1 cellular context compared by ENCODE assay signal in the genomic region with DNA sequence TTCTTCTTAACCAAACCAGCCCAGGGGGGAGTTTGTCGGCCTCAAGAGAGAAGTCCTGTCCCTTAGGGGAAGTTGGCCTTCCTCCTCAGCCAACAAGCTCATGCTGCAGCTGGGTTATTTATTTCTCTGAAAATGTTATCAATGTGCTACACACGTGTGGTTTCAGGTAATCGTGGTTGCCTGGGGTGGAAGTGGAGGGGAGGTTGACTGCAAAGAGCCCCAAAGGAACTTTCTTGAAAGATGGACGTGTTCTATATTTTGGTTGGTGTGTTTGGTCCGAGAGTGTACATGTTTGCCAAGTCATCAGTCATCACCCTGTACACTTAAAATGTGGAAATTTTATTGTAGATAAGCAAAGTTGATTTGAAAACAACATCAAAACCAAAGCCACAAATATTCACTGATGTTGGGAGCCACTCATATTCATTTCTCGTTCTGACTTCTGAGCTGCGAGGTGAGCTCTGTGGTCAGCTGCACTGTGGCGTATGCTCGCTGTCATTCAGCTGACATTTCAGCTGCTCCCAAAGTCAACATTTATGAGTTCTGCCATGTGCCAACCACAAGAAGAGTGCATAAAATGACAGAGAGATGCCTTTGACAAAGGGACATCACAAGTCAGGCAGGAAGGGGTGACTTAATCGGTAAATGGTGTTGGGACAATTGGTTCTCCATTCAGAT.
TF ChIP-seq lines count a peak whose summit lies in the region.

No MANE protein-coding gene starts in this region.

TF ChIP-seq in GM12878, 131 proteins besides CTCF, POLR2A, EP300 and RAD21 (continued from another document):
- TF ChIP-seq TCF3 (IDR thresholded peaks at IDR 0.05; ENCODE audit: borderline replicate concordance, insufficient read depth, low read depth, low read length) (peak; percentile 91), SMAD1 (IDR thresholded peaks at IDR 0.05; ENCODE audit: low read depth, partially characterized antibody) (no peak), YY1 (IDR thresholded peaks at IDR 0.05; ENCODE audit: low read depth, low read length) (peak; percentile 40; the same call in 1 of the 2 replicates), HDGF (IDR thresholded peaks at IDR 0.05) (no peak), BACH1 (IDR thresholded peaks at IDR 0.05; ENCODE audit: borderline replicate concordance) (peak; percentile 79; the same call in 1 of the 2 replicates), ATF7 (IDR thresholded peaks at IDR 0.05; ENCODE audit: low read depth) (peak; percentile 87; the same call in 1 of the 2 replicates), ZBTB33 (IDR thresholded peaks at IDR 0.05) (no peak), RB1 (IDR thresholded peaks at IDR 0.05; ENCODE audit: borderline replicate concordance) (peak; percentile 62; the same call in 1 of the 2 replicates), SIN3A (IDR thresholded peaks at IDR 0.05; ENCODE audit: low read depth, low read length) (no peak), RELA (IDR thresholded peaks at IDR 0.05; ENCODE audit: borderline replicate concordance, partially characterized antibody) (no peak), CHD4 (IDR thresholded peaks at IDR 0.05) (no peak), IKZF1 (conservative IDR thresholded peaks at IDR 0.05) (peak; percentile 80), RELB (IDR thresholded peaks at IDR 0.05; ENCODE audit: low read depth) (peak; percentile 86), GABPA (IDR thresholded peaks at IDR 0.05; ENCODE audit: low read depth) (peak; percentile 62; the same call in 1 of the 2 replicates), MEF2B (IDR thresholded peaks at IDR 0.05; ENCODE audit: partially characterized antibody, poor library complexity, severe bottlenecking) (peak; percentile 98), ZNF24 (IDR thresholded peaks at IDR 0.05) (no peak), SIX5 (IDR thresholded peaks at IDR 0.05; ENCODE audit: low read depth, low read length, severe bottlenecking) (no peak), RUNX3 (IDR thresholded peaks at IDR 0.05; ENCODE audit: low read length) (peak; percentile 98)
- TF ChIP-seq, protein P1, sequence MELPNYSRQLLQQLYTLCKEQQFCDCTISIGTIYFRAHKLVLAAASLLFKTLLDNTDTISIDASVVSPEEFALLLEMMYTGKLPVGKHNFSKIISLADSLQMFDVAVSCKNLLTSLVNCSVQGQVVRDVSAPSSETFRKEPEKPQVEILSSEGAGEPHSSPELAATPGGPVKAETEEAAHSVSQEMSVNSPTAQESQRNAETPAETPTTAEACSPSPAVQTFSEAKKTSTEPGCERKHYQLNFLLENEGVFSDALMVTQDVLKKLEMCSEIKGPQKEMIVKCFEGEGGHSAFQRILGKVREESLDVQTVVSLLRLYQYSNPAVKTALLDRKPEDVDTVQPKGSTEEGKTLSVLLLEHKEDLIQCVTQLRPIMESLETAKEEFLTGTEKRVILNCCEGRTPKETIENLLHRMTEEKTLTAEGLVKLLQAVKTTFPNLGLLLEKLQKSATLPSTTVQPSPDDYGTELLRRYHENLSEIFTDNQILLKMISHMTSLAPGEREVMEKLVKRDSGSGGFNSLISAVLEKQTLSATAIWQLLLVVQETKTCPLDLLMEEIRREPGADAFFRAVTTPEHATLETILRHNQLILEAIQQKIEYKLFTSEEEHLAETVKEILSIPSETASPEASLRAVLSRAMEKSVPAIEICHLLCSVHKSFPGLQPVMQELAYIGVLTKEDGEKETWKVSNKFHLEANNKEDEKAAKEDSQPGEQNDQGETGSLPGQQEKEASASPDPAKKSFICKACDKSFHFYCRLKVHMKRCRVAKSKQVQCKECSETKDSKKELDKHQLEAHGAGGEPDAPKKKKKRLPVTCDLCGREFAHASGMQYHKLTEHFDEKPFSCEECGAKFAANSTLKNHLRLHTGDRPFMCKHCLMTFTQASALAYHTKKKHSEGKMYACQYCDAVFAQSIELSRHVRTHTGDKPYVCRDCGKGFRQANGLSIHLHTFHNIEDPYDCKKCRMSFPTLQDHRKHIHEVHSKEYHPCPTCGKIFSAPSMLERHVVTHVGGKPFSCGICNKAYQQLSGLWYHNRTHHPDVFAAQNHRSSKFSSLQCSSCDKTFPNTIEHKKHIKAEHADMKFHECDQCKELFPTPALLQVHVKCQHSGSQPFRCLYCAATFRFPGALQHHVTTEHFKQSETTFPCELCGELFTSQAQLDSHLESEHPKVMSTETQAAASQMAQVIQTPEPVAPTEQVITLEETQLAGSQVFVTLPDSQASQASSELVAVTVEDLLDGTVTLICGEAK (IDR thresholded peaks at IDR 0.05; ENCODE audit: borderline replicate concordance): no peak; the same call in 1 of the 2 replicates
- TF ChIP-seq, protein P2, sequence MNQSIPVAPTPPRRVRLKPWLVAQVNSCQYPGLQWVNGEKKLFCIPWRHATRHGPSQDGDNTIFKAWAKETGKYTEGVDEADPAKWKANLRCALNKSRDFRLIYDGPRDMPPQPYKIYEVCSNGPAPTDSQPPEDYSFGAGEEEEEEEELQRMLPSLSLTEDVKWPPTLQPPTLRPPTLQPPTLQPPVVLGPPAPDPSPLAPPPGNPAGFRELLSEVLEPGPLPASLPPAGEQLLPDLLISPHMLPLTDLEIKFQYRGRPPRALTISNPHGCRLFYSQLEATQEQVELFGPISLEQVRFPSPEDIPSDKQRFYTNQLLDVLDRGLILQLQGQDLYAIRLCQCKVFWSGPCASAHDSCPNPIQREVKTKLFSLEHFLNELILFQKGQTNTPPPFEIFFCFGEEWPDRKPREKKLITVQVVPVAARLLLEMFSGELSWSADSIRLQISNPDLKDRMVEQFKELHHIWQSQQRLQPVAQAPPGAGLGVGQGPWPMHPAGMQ (IDR thresholded peaks at IDR 0.05; ENCODE audit: borderline replicate concordance): no peak
